ENCODE assay signal across 18 cellular contexts in the genomic region with DNA sequence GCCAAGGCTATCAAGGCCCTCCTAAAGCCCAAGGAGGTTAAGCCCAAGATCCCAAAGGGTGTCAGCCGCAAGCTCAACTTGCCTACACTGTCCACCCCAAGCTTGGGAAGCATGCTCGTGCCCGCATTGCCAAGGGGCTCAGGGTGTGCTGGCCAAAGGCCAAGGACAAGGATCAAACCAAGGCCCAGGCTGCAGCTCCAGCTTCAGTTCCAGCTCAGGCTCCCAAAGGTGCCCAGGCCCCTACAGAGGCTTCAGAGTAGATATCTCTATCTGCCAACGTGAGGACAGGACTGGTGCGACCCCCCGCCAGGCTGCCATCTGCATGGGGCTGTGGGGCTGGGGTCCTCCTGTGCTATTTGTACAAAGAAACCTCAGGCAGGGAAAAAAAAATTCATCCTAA. TPM values are rescaled to one million over a fixed set of nuclear protein-coding genes. Genes with fewer than 3 reads are reported as not detected.
A peak's percentile ranks its signal among the peaks of the same experiment; 100 is the strongest.
DNase-seq lines count a peak whose midpoint lies in the region; ATAC-seq, FAIRE-seq and TF ChIP-seq lines count a peak whose summit lies in the region.
"Had no signal": no experiment of that assay in that cellular context is flagged by ENCODE, and none has a peak within 500 bp of the region (broad histone marks: within the 10 kb centered on the region; RNA-seq: fewer than 3 reads in every experiment).

No MANE protein-coding gene starts in this region.

- no peak overlapping the region for H3K27ac ChIP-seq in BLaER1 treated with 17β-estradiol and CSF1 and Interleukin-3, amounts not matched to agents 10 nM and 100 nM
- H3K27ac ChIP-seq: foreskin keratinocyte, neutrophil, thoracic aorta had no signal

- peak overlapping the region; percentile 87 to 97 (median 93); a peak in 17 of 22 replicates for H3K9ac ChIP-seq in BLaER1 treated with 17β-estradiol and CSF1 and Interleukin-3, amounts not matched to agents 10 nM and 100 nM

- H3K36me3 Mint-ChIP-seq in chondrocyte (ENCODE audit: low read depth) (no peaks in the 10 kb centered on the region), mesothelial cell of epicardium (no peaks in the 10 kb centered on the region)
- H3K36me3 Mint-ChIP-seq in activated naive CD4-positive, alpha-beta T cell treated with anti-CD3 and anti-CD28 coated beads, Interleukin-2, amount 50 U/mL, for 72 hours, result peaks cover 5 to 6% of the 10 kb centered on the region in 2 donors

- no peak overlapping the region for H3K27ac Mint-ChIP-seq in chondrocyte (ENCODE audit: unreplicated experiment)
- no peak overlapping the region for H3K27ac Mint-ChIP-seq in mesothelial cell of epicardium
- no peak overlapping the region for H3K27ac Mint-ChIP-seq in activated naive CD4-positive, alpha-beta T cell treated with anti-CD3 and anti-CD28 coated beads, Interleukin-2, amount 50 U/mL, for 72 hours
- H3K27ac Mint-ChIP-seq: activated CD4-positive, alpha-beta memory T cell treated with anti-CD3 and anti-CD28 coated beads, Interleukin-2, amount 10 ng/mL, durations not matched to agents 7 days and 5 days; T-helper 2 cell treated with Interferon-gamma antibody and Interleukin-4, amounts not matched to agents 5 μg/mL and 100 μg/mL, for 36 hours had no signal

- ATAC-seq in HG03139 (IDR thresholded peaks at IDR 0.05; ENCODE audit: unreplicated experiment) (no peak), GM21390 (IDR thresholded peaks at IDR 0.05; ENCODE audit: unreplicated experiment) (no peak)
- ATAC-seq in activated naive CD4-positive, alpha-beta T cell treated with anti-CD3 and anti-CD28 coated beads, Interleukin-2, amount 50 U/mL, for 72 hours, result no peak
- ATAC-seq: foreskin keratinocyte, left colon had no signal

- H3K27me3 ChIP-seq in BLaER1 treated with 17β-estradiol and CSF1 and Interleukin-3, amounts not matched to agents 10 nM and 100 nM, result no peaks in the 10 kb centered on the region
- H3K27me3 ChIP-seq: foreskin keratinocyte had no signal

- H4K20me1 ChIP-seq in BLaER1 treated with 17β-estradiol and CSF1 and Interleukin-3, amounts not matched to agents 10 nM and 100 nM, result peaks cover 0 to 52% (median 21%) of the 10 kb centered on the region in 11 experiments; a peak in 16 of 22 replicates

- peaks cover 64% of the 10 kb centered on the region for H3K4me1 Mint-ChIP-seq in chondrocyte (ENCODE audit: low read depth)
- peaks cover 60% of the 10 kb centered on the region for H3K4me1 Mint-ChIP-seq in mesothelial cell of epicardium

- H3K9me3 ChIP-seq in BLaER1 treated with 17β-estradiol and CSF1 and Interleukin-3, amounts not matched to agents 10 nM and 100 nM (replicated peaks in 1 of 11), result peaks cover 0 to 6% (median 0%) of the 10 kb centered on the region in 11 experiments; a peak in 2 of 22 replicates
- H3K9me3 ChIP-seq: neutrophil, thoracic aorta had no signal

- peaks cover 0 to 13% (median 0%) of the 10 kb centered on the region in 11 experiments; a peak in 4 of 22 replicates for H3K36me3 ChIP-seq in BLaER1 treated with 17β-estradiol and CSF1 and Interleukin-3, amounts not matched to agents 10 nM and 100 nM
- H3K36me3 ChIP-seq: neutrophil, thoracic aorta had no signal

- H3K9me3 Mint-ChIP-seq in chondrocyte (ENCODE audit: low read depth) (no peaks in the 10 kb centered on the region), mesothelial cell of epicardium (no peaks in the 10 kb centered on the region)
- H3K9me3 Mint-ChIP-seq in activated naive CD4-positive, alpha-beta T cell treated with anti-CD3 and anti-CD28 coated beads, Interleukin-2, amount 50 U/mL, for 72 hours, result no peaks in the 10 kb centered on the region
- H3K9me3 Mint-ChIP-seq: activated CD4-positive, alpha-beta memory T cell treated with anti-CD3 and anti-CD28 coated beads, Interleukin-2, amount 10 ng/mL, durations not matched to agents 7 days and 5 days; CD8-positive, alpha-beta memory T cell; T-helper 2 cell treated with Interferon-gamma antibody and Interleukin-4, amounts not matched to agents 5 μg/mL and 100 μg/mL, for 36 hours had no signal

- H3K27me3 Mint-ChIP-seq in chondrocyte (ENCODE audit: low read depth) (no peaks in the 10 kb centered on the region), mesothelial cell of epicardium (ENCODE audit: low read depth) (no peaks in the 10 kb centered on the region)

- H3K4me3 ChIP-seq in BLaER1 treated with 17β-estradiol and CSF1 and Interleukin-3, amounts not matched to agents 10 nM and 100 nM, result peak overlapping the region in 9 of 10 experiments; percentile 68 to 88 (median 80); a peak in 15 of 20 replicates
- peak overlapping the region; percentile 56 for H3K4me3 ChIP-seq in HFF-Myc (replicated peaks; ENCODE audit: low read depth, low read length)
- H3K4me3 ChIP-seq: thoracic aorta had no signal

- DNase-seq in HFF-Myc (ENCODE audit: extremely low read depth, low read depth), result no peak
- DNase-seq in chondrocyte (ENCODE audit: low spot score), result no peak
- DNase-seq in mesothelial cell of epicardium (ENCODE audit: low spot score in 2 of 2, unreplicated experiment in 2 of 2), result no peak
- no peak for DNase-seq in D721Med (ENCODE audit: insufficient read length, low spot score)
- no peak for DNase-seq in activated naive CD4-positive, alpha-beta T cell treated with anti-CD3 and anti-CD28 coated beads, Interleukin-2, amount 50 U/mL, for 72 hours (ENCODE audit: low spot score in 2 of 2)
- DNase-seq: activated CD4-positive, alpha-beta memory T cell treated with anti-CD3 and anti-CD28 coated beads, Interleukin-2, amount 10 ng/mL, durations not matched to agents 7 days and 5 days; CD8-positive, alpha-beta memory T cell; cortex of kidney; foreskin keratinocyte; MM.1S; NCI-H2171 had no signal

- H3K4me2 ChIP-seq in BLaER1 treated with 17β-estradiol and CSF1 and Interleukin-3, amounts not matched to agents 10 nM and 100 nM, result peak overlapping the region; percentile 86 to 98 (median 92)

- peaks cover 45 to 57% (median 51%) of the 10 kb centered on the region in 10 experiments for H3K4me1 ChIP-seq in BLaER1 treated with 17β-estradiol and CSF1 and Interleukin-3, amounts not matched to agents 10 nM and 100 nM
- H3K4me1 ChIP-seq: foreskin keratinocyte had no signal

- H3K4me3 Mint-ChIP-seq in chondrocyte (ENCODE audit: unreplicated experiment) (peak overlapping the region; percentile 90), mesothelial cell of epicardium (peak overlapping the region; percentile 91)
- H3K4me3 Mint-ChIP-seq: activated CD4-positive, alpha-beta memory T cell treated with anti-CD3 and anti-CD28 coated beads, Interleukin-2, amount 10 ng/mL, durations not matched to agents 7 days and 5 days had no signal

- no peak for TF ChIP-seq CTCF in HFF-Myc (IDR thresholded peaks at IDR 0.05; ENCODE audit: low read depth, low read length, missing control alignments)
- TF ChIP-seq CTCF in chondrocyte (IDR thresholded peaks at IDR 0.05), result no peak
- TF ChIP-seq CTCF in mesothelial cell of epicardium (IDR thresholded peaks at IDR 0.05; ENCODE audit: unreplicated experiment), result no peak
- no peak for TF ChIP-seq CTCF in D721Med (IDR thresholded peaks at IDR 0.05; ENCODE audit: insufficient read depth, missing control alignments)

- no peak for FAIRE-seq in D721Med (lab: Jason Lieb, UNC)

RNA-seq across cellular contexts. Expression of a gene that starts 3.3 kb away (rescaled TPM):
- 14.3 to 19.1 TPM (median 15.8 TPM) in 3 replicates for total RNA-seq in chondrocyte
- 21.4 to 22.2 TPM (median 21.6 TPM) in 3 replicates for total RNA-seq in mesothelial cell of epicardium
- total RNA-seq in activated naive CD4-positive, alpha-beta T cell treated with anti-CD3 and anti-CD28 coated beads, Interleukin-2, amount 50 U/mL, for 72 hours, result 1 to 10 TPM; 2.0 to 8.5 TPM
